In genomic region chr6:166275714-166276166, GRCh38 we compare ENCODE assay signal across 8 cellular contexts. TPM values are rescaled to one million over a fixed set of nuclear protein-coding genes. Genes with fewer than 3 reads are reported as not detected.
DNase-seq lines count a peak whose midpoint lies in the region; ATAC-seq and TF ChIP-seq lines count a peak whose summit lies in the region.

No MANE protein-coding gene starts in this region.

- WGBS in lung, 2 donors = 3 to 4% methylated on average over 21 of the region's 21 CpGs

- TF ChIP-seq CTCF in AG09319 (IDR thresholded peaks at IDR 0.05; ENCODE audit: low read depth, low read length) (peak; percentile 99), lung (IDR thresholded peaks at IDR 0.05; ENCODE audit: control extremely low read depth, extremely low read depth) (peak; percentile 97)

- no peaks in the 10 kb centered on the region for H3K9me3 ChIP-seq in lung (ENCODE audit: control insufficient read depth in 2 of 2, insufficient read depth in 1 of 2, low read length in 1 of 2)

- no peaks in the 10 kb centered on the region for H3K36me3 ChIP-seq in lung (ENCODE audit: control insufficient read depth in 2 of 2, insufficient read depth in 2 of 2, low read length in 2 of 2)

- DNase-seq in AG09319 (ENCODE audit: extremely low read depth, low read depth) = no peak
- peak; percentile 51 for DNase-seq in NCI-H2227 (lab: John Stamatoyannopoulos, UW; ENCODE audit: unreplicated experiment)
- DNase-seq in activated CD4-positive, alpha-beta T cell treated with anti-CD3 and anti-CD28 coated beads, Interleukin-2, amount 50 U/mL, for 4 hours = peak; percentile 71 to 78
- peak; percentile 33 for DNase-seq in dedifferentiated amniotic fluid mesenchymal stem cell (ENCODE audit: extremely low spot score)
- peak; percentile 68 for DNase-seq in lung (ENCODE audit: low spot score)
- DNase-seq in stimulated activated CD8-positive, alpha-beta memory T cell treated with anti-CD3 and anti-CD28 coated beads, Interleukin-15, amount 100 ng/mL, for 4 hours (ENCODE audit: low read depth in 2 of 2) = peak; percentile 36 to 45

- no peaks in the 10 kb centered on the region for H3K4me1 ChIP-seq in lung (ENCODE audit: control insufficient read depth in 2 of 2, insufficient read depth in 2 of 2, low read length in 2 of 2)

- no peak overlapping the region for H3K4me3 ChIP-seq in lung

- H3K27me3 ChIP-seq in lung (ENCODE audit: control insufficient read depth, insufficient read depth) = no peaks in the 10 kb centered on the region

- ATAC-seq in GM18517 (IDR thresholded peaks at IDR 0.05; ENCODE audit: unreplicated experiment) = peak; percentile 79
- peak; percentile 80 for ATAC-seq in HG02973 (IDR thresholded peaks at IDR 0.05; ENCODE audit: unreplicated experiment)
- peak; percentile 85 for ATAC-seq in lung (ENCODE audit: insufficient read depth, low FRiP score)

- H3K27ac ChIP-seq in lung (ENCODE audit: low read depth in 1 of 2, low read length in 1 of 2) = no peak overlapping the region

RNA-seq across cellular contexts. Expression of gene PRR18, which starts 32.5 kb away (rescaled TPM):
- 1 to 10 TPM; 1.3 to 2.9 TPM for total RNA-seq in lung
- under 1 TPM; 0.33 to 0.49 TPM for polyA plus RNA-seq in lung
